Comparison of ENCODE assay signal across 8 cellular contexts in genomic region chr22:49853981-49854791, GRCh38. TPM values are rescaled to one million over a fixed set of nuclear protein-coding genes. Genes with fewer than 3 reads are reported as not detected.
DNase-seq lines count a peak whose midpoint lies in the region; ATAC-seq, FAIRE-seq and TF ChIP-seq lines count a peak whose summit lies in the region.

No MANE protein-coding gene starts in this region.

- H3K4me1 ChIP-seq in HepG2 (ENCODE audit: insufficient read depth, low read length) (peaks cover 67% of the 10 kb centered on the region), thoracic aorta (ENCODE audit: control insufficient read depth in 1 of 2, low read depth in 2 of 2) (peaks cover 7 to 32% of the 10 kb centered on the region in 2 donors)

- peak overlapping the region; percentile 94 for H3K4me2 ChIP-seq in HepG2 (ENCODE audit: low read depth, low read length)

- in situ Hi-C loops in HepG2 (cut with HindIII; ENCODE audit: extremely low pct_ligation_motif_present, low pct_unique_long_range_greater_than_20kb): no loop called here

- H3K27ac ChIP-seq in AG04450 (ENCODE audit: low read depth, low read length) (peak overlapping the region; percentile 57), caudate nucleus (ENCODE audit: low read depth, low read length) (peak overlapping the region; percentile 8), HepG2 (ENCODE audit: extremely low read length, insufficient read depth, low read length) (peak overlapping the region; percentile 58), thoracic aorta (peak overlapping the region in 1 of 2 donors; percentile 56)

- H2AFZ ChIP-seq in HepG2 (ENCODE audit: low read length): no peak overlapping the region

- peaks cover 47% of the 10 kb centered on the region for H3K79me2 ChIP-seq in HepG2 (ENCODE audit: insufficient read depth, low read length)

- intact Hi-C loops in HepG2 (cut with micrococcal nuclease; ENCODE audit: unreplicated experiment): loop anchor here (1.0 kb wide), 1 partner anchor 64 kb away; the partner anchor contains the start of genes ALG12 and CRELD2

- FAIRE-seq in HepG2 (lab: Jason Lieb, UNC): no peak

- peaks cover 32% of the 10 kb centered on the region for H4K20me1 ChIP-seq in HepG2 (ENCODE audit: insufficient read depth, low read length)

- WGBS in HepG2 (ENCODE audit: low lambda C conversion rate): 2% methylated on average over 15 of the region's 99 CpGs

- no peak for TF ChIP-seq EP300 in HepG2 (IDR thresholded peaks at IDR 0.05; ENCODE audit: low read depth in 2 of 2, low read length in 2 of 2)
- no peak for TF ChIP-seq EP300 in HepG2 (CRISPR knock-in tag; IDR thresholded peaks at IDR 0.05; ENCODE audit: borderline replicate concordance)

- H3K9me3 ChIP-seq in AG04450 (ENCODE audit: control insufficient read depth, insufficient read depth, low read length) (no peaks in the 10 kb centered on the region; the same call in 1 of the 2 replicates), HepG2 (ENCODE audit: low read length) (no peaks in the 10 kb centered on the region), thoracic aorta (no peaks in the 10 kb centered on the region)

- POLR2A ChIA-PET in AG04450 (lab: Yijun Ruan, JAX): interaction anchor here (0.8 kb wide), 1 partner anchor 108 kb away, joined by 3 read pairs; no protein-coding TSS in a partner anchor
- POLR2A ChIA-PET in HepG2 (lab: Yijun Ruan, JAX): interaction anchor here (1.6 kb wide), 1 partner anchor 288 kb away, joined by 4 read pairs; no protein-coding TSS in a partner anchor

- CTCF ChIA-PET in AG04450 (lab: Charles Lee): interaction anchor here (1.1 kb wide), 1 partner anchor 34 kb away, joined by 3 read pairs; no protein-coding TSS in a partner anchor
- CTCF ChIA-PET in HepG2 (lab: Yijun Ruan, JAX; ENCODE audit: low intra/inter-chr PET ratio, low total read pairs): no interaction called here

- peak in 1 of 2 experiments; percentile 37; a peak in 1 of 4 replicates for TF ChIP-seq POLR2A in HepG2 (IDR thresholded peaks at IDR 0.05; ENCODE audit: insufficient read depth in 1 of 2, low read depth in 2 of 2, low read length in 2 of 2)

- H3K36me3 ChIP-seq in HepG2 (replicated peaks in 1 of 2; ENCODE audit: control insufficient read depth in 1 of 2, insufficient read depth in 2 of 2, low read length in 2 of 2): peaks cover 0 to 5% of the 10 kb centered on the region in 2 experiments; a peak in 1 of 5 replicates
- no peaks in the 10 kb centered on the region for H3K36me3 ChIP-seq in thoracic aorta

- TF ChIP-seq RAD21 in HepG2 (CRISPR knock-in tag; IDR thresholded peaks at IDR 0.05): no peak

- TF ChIP-seq CTCF in AG04450 (IDR thresholded peaks at IDR 0.05; ENCODE audit: low read depth, low read length): no peak
- TF ChIP-seq CTCF in HepG2 (CRISPR knock-in tag; IDR thresholded peaks at IDR 0.05): no peak
- no peak for TF ChIP-seq CTCF in thoracic aorta (IDR thresholded peaks at IDR 0.05)

- peak overlapping the region; percentile 82 for H3K9ac ChIP-seq in HepG2 (ENCODE audit: insufficient read depth, low read depth, low read length)

- peak; percentile 10 for ATAC-seq in GM18499 (IDR thresholded peaks at IDR 0.05; ENCODE audit: insufficient read depth, unreplicated experiment)
- ATAC-seq in HG02870 (IDR thresholded peaks at IDR 0.05; ENCODE audit: unreplicated experiment): peak; percentile 19
- ATAC-seq in HepG2: no peak
- ATAC-seq in thoracic aorta (ENCODE audit: insufficient number of reproducible peaks, low FRiP score, low read depth): no peak

- H3K27me3 ChIP-seq in AG04450 (ENCODE audit: control insufficient read depth, insufficient read depth, low read length) (peaks cover 21% of the 10 kb centered on the region), HepG2 (ENCODE audit: control insufficient read depth in 1 of 2, insufficient read depth in 2 of 2, low read length in 2 of 2) (peaks cover 4 to 17% of the 10 kb centered on the region in 2 experiments), thoracic aorta (replicated peaks; ENCODE audit: insufficient read depth) (no peaks in the 10 kb centered on the region)

- H3K4me3 ChIP-seq in AG04450 (ENCODE audit: low read depth, low read length): peak overlapping the region; percentile 86
- H3K4me3 ChIP-seq in HepG2 (replicated peaks in 1 of 3; ENCODE audit: insufficient read depth in 1 of 3, low read depth in 2 of 3, low read length in 3 of 3): peak overlapping the region; percentile 77 to 84 (median 82)
- H3K4me3 ChIP-seq in thoracic aorta: peak overlapping the region; percentile 87

- DNase-seq in AG04450 (ENCODE audit: low read depth, low spot score) (no peak), OCI-M1 (lab: John Stamatoyannopoulos, UW) (peak; percentile 48), caudate nucleus (lab: John Stamatoyannopoulos, UW) (peak in 7 of 61 donors; percentile 10 to 44 (median 25)), HepG2 (ENCODE audit: low spot score) (no peak), thoracic aorta (ENCODE audit: low spot score) (no peak), D341Med (ENCODE audit: low spot score) (no peak)

- no TSS peak for BruUV-seq in HepG2 (replicated peaks; lab: Mats Ljungman, UMichigan)

TF ChIP-seq in HepG2, 621 proteins besides CTCF, POLR2A, EP300 and RAD21 (continues in another document):
- TF ChIP-seq MYC (CRISPR knock-in tag; IDR thresholded peaks at IDR 0.05; ENCODE audit: borderline replicate concordance) (peak; percentile 58), ASH2L (IDR thresholded peaks at IDR 0.05; ENCODE audit: insufficient read length, low read depth, low read length) (no peak)

RNA-seq across cellular contexts. Expression of gene ZBED4, which starts 0.5 kb away (rescaled TPM):
- polyA plus RNA-seq in AG04450 (2011; rRNA removed) (6.3 and 7.5 TPM in 2 replicates), HepG2 (2011; rRNA removed) (5.4 and 6.0 TPM in 2 replicates)
- 8.3 and 10.5 TPM in 2 replicates for polyA minus RNA-seq in AG04450 (2011; rRNA and poly(A)+ RNA removed)
- total RNA-seq in HepG2 (2016; rRNA removed; fragmentation: Illumina TruSeq; extraction: Trizol) (9.6 and 11.9 TPM in 2 replicates), thoracic aorta (10 to 100 TPM in 1 of 2 donors, 1 to 10 TPM in 1; 9.2 to 15.1 TPM)
- total RNA-seq in HepG2 (2016; cell fraction: cytosol; rRNA removed; fragmentation: Illumina TruSeq; extraction: Trizol; ENCODE audit: low read depth): 0.91 and 1.3 TPM in 2 replicates
- 9.6 and 9.7 TPM in 2 replicates for total RNA-seq in HepG2 (2016; cell fraction: insoluble cytoplasmic fraction; rRNA removed; fragmentation: Illumina TruSeq; extraction: Trizol)
- total RNA-seq in HepG2 (2016; cell fraction: membrane; rRNA removed; fragmentation: Illumina TruSeq; extraction: Trizol): 5.5 TPM in 2 replicates
- 8.0 and 9.8 TPM in 2 replicates for total RNA-seq in HepG2 (2016; cell fraction: nucleus; rRNA removed; fragmentation: Illumina TruSeq; extraction: Trizol)
- 4.8 and 5.6 TPM in 2 replicates for polyA plus RNA-seq in HepG2 (2011; cell fraction: cytosol; rRNA removed)
- 9.9 and 11.1 TPM in 2 replicates for polyA plus RNA-seq in HepG2 (2011; cell fraction: nucleus; rRNA removed)
- 9.9 and 11.2 TPM in 2 replicates for polyA plus RNA-seq in HepG2 (2012)
- polyA plus RNA-seq in HepG2 (2016; cell fraction: cytosol; fragmentation: Illumina TruSeq; extraction: Trizol; ENCODE audit: low read depth): 0.43 and 0.49 TPM in 2 replicates
- 9.0 and 10.5 TPM in 2 replicates for polyA plus RNA-seq in HepG2 (2016; cell fraction: insoluble cytoplasmic fraction; fragmentation: Illumina TruSeq; extraction: Trizol; ENCODE audit: low read depth)
- 2.4 and 2.7 TPM in 2 replicates for polyA plus RNA-seq in HepG2 (2016; cell fraction: membrane; fragmentation: Illumina TruSeq; extraction: Trizol; ENCODE audit: low read depth)
- polyA plus RNA-seq in HepG2 (2016; cell fraction: nucleus; fragmentation: Illumina TruSeq; extraction: Trizol; ENCODE audit: insufficient read depth, low read depth): 13.2 and 13.5 TPM in 2 replicates
- 7.8 and 12.8 TPM in 2 replicates for polyA minus RNA-seq in HepG2 (2011; rRNA and poly(A)+ RNA removed; ENCODE audit: low replicate concordance)
- 8.8 and 10.3 TPM in 2 replicates for polyA minus RNA-seq in HepG2 (2011; cell fraction: cytosol; rRNA and poly(A)+ RNA removed)
- polyA minus RNA-seq in HepG2 (2011; cell fraction: nucleus; rRNA and poly(A)+ RNA removed): 12.1 and 13.2 TPM in 2 replicates

RNA-seq across cellular contexts. Expression of gene BRD1, which starts 26.5 kb away (rescaled TPM):
- polyA plus RNA-seq in AG04450 (2011; rRNA removed) (4.6 and 6.0 TPM in 2 replicates), HepG2 (2011; rRNA removed) (5.1 and 6.4 TPM in 2 replicates)
- 6.1 and 7.8 TPM in 2 replicates for polyA minus RNA-seq in AG04450 (2011; rRNA and poly(A)+ RNA removed)
- total RNA-seq in HepG2 (2016; rRNA removed; fragmentation: Illumina TruSeq; extraction: Trizol) (6.6 and 12.0 TPM in 2 replicates), thoracic aorta (10 to 100 TPM; 32.1 to 61.5 TPM)
- total RNA-seq in HepG2 (2016; cell fraction: cytosol; rRNA removed; fragmentation: Illumina TruSeq; extraction: Trizol; ENCODE audit: low read depth): 6.1 and 7.5 TPM in 2 replicates
- 6.3 and 13.3 TPM in 2 replicates for total RNA-seq in HepG2 (2016; cell fraction: insoluble cytoplasmic fraction; rRNA removed; fragmentation: Illumina TruSeq; extraction: Trizol)
- total RNA-seq in HepG2 (2016; cell fraction: membrane; rRNA removed; fragmentation: Illumina TruSeq; extraction: Trizol): 6.7 and 8.2 TPM in 2 replicates
- 14.2 and 15.7 TPM in 2 replicates for total RNA-seq in HepG2 (2016; cell fraction: nucleus; rRNA removed; fragmentation: Illumina TruSeq; extraction: Trizol)
- 3.8 and 3.9 TPM in 2 replicates for polyA plus RNA-seq in HepG2 (2011; cell fraction: cytosol; rRNA removed)
- polyA plus RNA-seq in HepG2 (2011; cell fraction: nucleus; rRNA removed): 29.0 and 31.0 TPM in 2 replicates
- polyA plus RNA-seq in HepG2 (2012): 14.8 and 16.2 TPM in 2 replicates
- polyA plus RNA-seq in HepG2 (2016; cell fraction: cytosol; fragmentation: Illumina TruSeq; extraction: Trizol; ENCODE audit: low read depth): 0.67 and 0.95 TPM in 2 replicates
- polyA plus RNA-seq in HepG2 (2016; cell fraction: insoluble cytoplasmic fraction; fragmentation: Illumina TruSeq; extraction: Trizol; ENCODE audit: low read depth): 8.8 and 10.0 TPM in 2 replicates
- polyA plus RNA-seq in HepG2 (2016; cell fraction: membrane; fragmentation: Illumina TruSeq; extraction: Trizol; ENCODE audit: low read depth): 2.6 and 3.2 TPM in 2 replicates
- 28.8 and 30.8 TPM in 2 replicates for polyA plus RNA-seq in HepG2 (2016; cell fraction: nucleus; fragmentation: Illumina TruSeq; extraction: Trizol; ENCODE audit: insufficient read depth, low read depth)
- polyA minus RNA-seq in HepG2 (2011; rRNA and poly(A)+ RNA removed; ENCODE audit: low replicate concordance): 4.2 and 8.4 TPM in 2 replicates
- polyA minus RNA-seq in HepG2 (2011; cell fraction: cytosol; rRNA and poly(A)+ RNA removed): 7.6 and 8.3 TPM in 2 replicates
- 29.1 and 32.0 TPM in 2 replicates for polyA minus RNA-seq in HepG2 (2011; cell fraction: nucleus; rRNA and poly(A)+ RNA removed)

Comparison
In these comparisons a context has a peak if more than half of its experiments do, and no peak if none do; other contexts are left out.
1. ATAC-seq: peak in GM18499 (single experiment) and HG02870 (single experiment); none in HepG2 (single experiment) and thoracic aorta (single experiment).
2. Peak in every context shown above with its lines, with median percentiles within 50 percentile points of each other: H3K4me3 ChIP-seq.